ENCODE assay signal across 20 cellular contexts in the genomic region with DNA sequence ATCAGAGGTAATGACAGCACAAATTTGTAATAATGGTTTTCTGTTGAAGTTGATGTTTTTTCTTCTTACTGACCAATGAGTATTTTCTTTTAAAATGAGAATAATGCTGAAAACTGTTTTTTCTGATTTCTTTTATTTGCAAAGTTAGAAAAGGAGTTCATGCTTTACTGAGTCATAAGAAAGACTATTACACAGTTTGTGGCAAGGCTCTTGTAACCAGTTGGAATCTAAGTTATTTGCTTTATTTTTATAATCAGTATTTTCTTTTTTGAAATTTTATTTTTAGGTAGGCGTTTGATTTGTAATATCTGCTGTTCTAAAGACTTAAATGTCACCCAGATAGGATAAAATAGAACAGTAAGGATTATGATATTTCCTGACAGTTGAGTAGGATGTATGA. TPM values are rescaled to one million over a fixed set of nuclear protein-coding genes. Genes with fewer than 3 reads are reported as not detected.
DNase-seq lines count a peak whose midpoint lies in the region; FAIRE-seq and TF ChIP-seq lines count a peak whose summit lies in the region.
"Had no signal": no experiment of that assay in that cellular context is flagged by ENCODE, and none has a peak within 500 bp of the region (broad histone marks: within the 10 kb centered on the region; RNA-seq: fewer than 3 reads in every experiment).

No MANE protein-coding gene starts in this region.

- H2AFZ ChIP-seq in astrocyte (ENCODE audit: low read depth, low read length) = no peak overlapping the region
- H2AFZ ChIP-seq: GM23338, PC-9 had no signal

- no peaks in the 10 kb centered on the region for H3K27me3 ChIP-seq in astrocyte (ENCODE audit: insufficient read depth, low read length)
- H3K27me3 ChIP-seq: SJCRH30 had no signal

- no peak for TF ChIP-seq CTCF in astrocyte (IDR thresholded peaks at IDR 0.05; ENCODE audit: insufficient read depth, low read depth, low read length)

- H4K20me1 ChIP-seq in astrocyte (ENCODE audit: insufficient read depth, low read length) = no peaks in the 10 kb centered on the region

- no peak for FAIRE-seq in astrocyte (lab: Jason Lieb, UNC)
- FAIRE-seq: A549 had no signal

- no peak overlapping the region for H3K9ac ChIP-seq in astrocyte (ENCODE audit: low read length)

- peaks cover 4% of the 10 kb centered on the region for H3K36me3 ChIP-seq in astrocyte (ENCODE audit: insufficient read depth, low read length)

- H3K9me3 ChIP-seq in astrocyte (ENCODE audit: insufficient read depth, low read depth, low read length) = no peaks in the 10 kb centered on the region

- H3K9me3 Mint-ChIP-seq in astrocyte (ENCODE audit: unreplicated experiment) = peaks cover 2% of the 10 kb centered on the region
- H3K9me3 Mint-ChIP-seq: GM23338 had no signal

- peaks cover 5% of the 10 kb centered on the region for H3K4me1 Mint-ChIP-seq in astrocyte (ENCODE audit: low read depth, unreplicated experiment)
- H3K4me1 Mint-ChIP-seq: GM23338 had no signal

- H3K4me2 ChIP-seq in astrocyte (ENCODE audit: low read length) = peak overlapping the region; percentile 6
- H3K4me2 ChIP-seq: A549, GM23338, PC-9 had no signal

- DNase-seq in EH (ENCODE audit: low read depth) (peak; percentile 5), astrocyte (ENCODE audit: low read depth) (peak; percentile 42), fibroblast of peridontal ligament (ENCODE audit: extremely low read depth) (peak; percentile 68), renal cortical epithelial cell (ENCODE audit: low read depth) (peak; percentile 2), D341Med (ENCODE audit: low spot score) (no peak), NCI-H2029 treated with DMSO at 0.1 percent for 48 hours (lab: John Stamatoyannopoulos, UW) (no peak), DMS79 treated with DMSO at 0.1 percent for 48 hours (lab: John Stamatoyannopoulos, UW) (no peak), COR-L47 (lab: John Stamatoyannopoulos, UW) (no peak)
- DNase-seq: Calu3, DMS79, KG1, NCI-H1436, NCI-H2029, NCI-H2171 treated with DMSO at 0.1 percent for 48 hours, NCI-H446 treated with DMSO at 0.1 percent for 48 hours, NCI-H748 treated with DMSO at 0.1 percent for 48 hours, PC-9, SJCRH30 had no signal

- H3K4me1 ChIP-seq in astrocyte (ENCODE audit: insufficient read depth, low read length) = peaks cover 13% of the 10 kb centered on the region
- H3K4me1 ChIP-seq: SJCRH30 had no signal

- H3K4me3 ChIP-seq in astrocyte (ENCODE audit: insufficient read depth, low read depth, low read length) = no peak overlapping the region
- H3K4me3 ChIP-seq: A549, GM23338, PC-9, SJCRH30 had no signal

- H3K79me2 ChIP-seq in astrocyte (ENCODE audit: insufficient read depth, low read length) = no peaks in the 10 kb centered on the region

- H3K27me3 Mint-ChIP-seq in astrocyte (ENCODE audit: low read depth, unreplicated experiment) = no peaks in the 10 kb centered on the region

- H3K27ac Mint-ChIP-seq in astrocyte (ENCODE audit: unreplicated experiment) = no peak overlapping the region
- H3K27ac Mint-ChIP-seq: GM23338 had no signal

- H3K36me3 Mint-ChIP-seq in astrocyte (ENCODE audit: low read depth, unreplicated experiment) = peaks cover 13% of the 10 kb centered on the region

- H3K4me3 Mint-ChIP-seq in astrocyte (ENCODE audit: unreplicated experiment) = no peak overlapping the region
- H3K4me3 Mint-ChIP-seq: GM23338 had no signal

- H3K27ac ChIP-seq in astrocyte (ENCODE audit: low read depth, low read length) = no peak overlapping the region
- H3K27ac ChIP-seq: A549, PC-9, SJCRH30 had no signal

RNA-seq across cellular contexts. Expression of a gene that starts 25.5 kb away (rescaled TPM):
- total RNA-seq in astrocyte = 18.9 and 19.2 TPM in 2 replicates
- total RNA-seq in renal cortical epithelial cell = 26.2 and 43.6 TPM in 2 replicates

Comparison
In these comparisons a context has a peak if more than half of its experiments do, and no peak if none do; other contexts are left out.
1. DNase-seq: peak in EH (single experiment), astrocyte (single experiment), fibroblast of peridontal ligament (single experiment) and renal cortical epithelial cell (single experiment); none in D341Med (single experiment), NCI-H2029 treated with DMSO at 0.1 percent for 48 hours (single experiment), DMS79 treated with DMSO at 0.1 percent for 48 hours (single experiment) and COR-L47 (single experiment).